9 cellular contexts compared by ENCODE assay signal in the genomic region with DNA sequence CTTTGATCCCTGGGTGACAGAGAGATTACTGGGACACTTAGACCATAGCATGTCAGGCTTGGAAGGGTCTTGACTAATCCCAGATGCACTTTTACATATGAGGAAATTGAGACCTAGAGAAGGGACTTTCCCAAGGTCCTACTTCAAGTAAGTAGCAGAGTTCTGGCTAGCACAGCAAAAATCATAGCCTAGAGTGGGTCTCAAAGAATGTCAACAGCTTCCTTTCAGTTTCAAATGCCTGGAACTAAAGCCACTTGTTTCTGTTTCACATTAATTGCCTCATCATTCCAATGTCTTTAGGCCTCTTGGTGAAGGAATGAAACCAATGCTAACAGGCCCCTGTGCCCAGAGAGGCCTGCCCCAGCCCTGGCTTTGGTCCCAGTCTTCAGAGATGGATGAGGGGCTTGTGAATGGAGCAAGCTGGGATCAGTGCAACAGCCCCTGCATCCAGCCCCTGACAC. TPM values are rescaled to one million over a fixed set of nuclear protein-coding genes. Genes with fewer than 3 reads are reported as not detected.
DNase-seq lines count a peak whose midpoint lies in the region; ATAC-seq and TF ChIP-seq lines count a peak whose summit lies in the region.
"Had no signal": no experiment of that assay in that cellular context is flagged by ENCODE, and none has a peak within 500 bp of the region (broad histone marks: within the 10 kb centered on the region; RNA-seq: fewer than 3 reads in every experiment).

No MANE protein-coding gene starts in this region.

- no peaks in the 10 kb centered on the region for H3K27me3 ChIP-seq in muscle layer of colon (ENCODE audit: control insufficient read depth in 1 of 2, insufficient read depth in 2 of 2, low read length in 2 of 2)

- H3K9me3 ChIP-seq in muscle layer of colon (ENCODE audit: low read length), result no peaks in the 10 kb centered on the region

- no peak overlapping the region for H3K4me3 Mint-ChIP-seq in Calu3 (ENCODE audit: low read depth, unreplicated experiment)
- H3K4me3 Mint-ChIP-seq in activated naive CD8-positive, alpha-beta T cell treated with anti-CD3 and anti-CD28 coated beads, Interleukin-2, amount 50 U/mL, for 24 hours, result no peak overlapping the region

- H3K27ac Mint-ChIP-seq in Calu3 (ENCODE audit: unreplicated experiment), result no peak overlapping the region
- H3K27ac Mint-ChIP-seq in activated naive CD8-positive, alpha-beta T cell treated with anti-CD3 and anti-CD28 coated beads, Interleukin-2, amount 50 U/mL, for 24 hours, result no peak overlapping the region

- TF ChIP-seq CTCF in Calu3 (IDR thresholded peaks at IDR 0.05; ENCODE audit: unreplicated experiment), result no peak

- H3K36me3 Mint-ChIP-seq in Calu3 (ENCODE audit: insufficient read depth, unreplicated experiment), result no peaks in the 10 kb centered on the region
- no peaks in the 10 kb centered on the region for H3K36me3 Mint-ChIP-seq in activated naive CD8-positive, alpha-beta T cell treated with anti-CD3 and anti-CD28 coated beads, Interleukin-2, amount 50 U/mL, for 24 hours (ENCODE audit: low read depth)

- intact Hi-C loops in Calu3 (cut with micrococcal nuclease; ENCODE audit: unreplicated experiment), result no loop called here

- peak overlapping the region; percentile 42 for H3K27ac ChIP-seq in muscle layer of colon (ENCODE audit: low read depth, low read length)

- H3K36me3 ChIP-seq in muscle layer of colon (ENCODE audit: insufficient read depth, low read length), result no peaks in the 10 kb centered on the region

- H3K9me3 Mint-ChIP-seq in Calu3 (ENCODE audit: low read depth, unreplicated experiment), result no peaks in the 10 kb centered on the region
- no peaks in the 10 kb centered on the region for H3K9me3 Mint-ChIP-seq in activated naive CD8-positive, alpha-beta T cell treated with anti-CD3 and anti-CD28 coated beads, Interleukin-2, amount 50 U/mL, for 24 hours

- no TSS peak for BruUV-seq in Calu3 (replicated peaks; lab: Mats Ljungman, UMichigan)

- ATAC-seq in HG02852 (IDR thresholded peaks at IDR 0.05; ENCODE audit: unreplicated experiment) (peak; percentile 58), GM19328 (IDR thresholded peaks at IDR 0.05; ENCODE audit: unreplicated experiment) (no peak)
- peak; percentile 50 for ATAC-seq in activated naive CD8-positive, alpha-beta T cell treated with anti-CD3 and anti-CD28 coated beads, Interleukin-2, amount 50 U/mL, for 24 hours

- H3K4me1 ChIP-seq in muscle layer of colon (ENCODE audit: insufficient read depth, low read length), result peaks cover 29% of the 10 kb centered on the region

- no peak overlapping the region for H3K9ac ChIP-seq in muscle layer of colon (ENCODE audit: low read length)

- no peak overlapping the region for H3K4me3 ChIP-seq in muscle layer of colon (ENCODE audit: low read depth in 1 of 2, low read length in 2 of 2)

- H3K4me1 Mint-ChIP-seq in Calu3 (ENCODE audit: low read depth, unreplicated experiment), result peaks cover 9% of the 10 kb centered on the region
- peaks cover 31% of the 10 kb centered on the region for H3K4me1 Mint-ChIP-seq in activated naive CD8-positive, alpha-beta T cell treated with anti-CD3 and anti-CD28 coated beads, Interleukin-2, amount 50 U/mL, for 24 hours

- DNase-seq in Calu3, result peak; percentile 12
- no peak for DNase-seq in activated naive CD8-positive, alpha-beta T cell treated with anti-CD3 and anti-CD28 coated beads, Interleukin-2, amount 50 U/mL, for 24 hours
- no peak for DNase-seq in NCI-H146 (lab: John Stamatoyannopoulos, UW)
- no peak for DNase-seq in NCI-H2107 treated with DMSO at 0.1 percent for 48 hours (lab: John Stamatoyannopoulos, UW; ENCODE audit: unreplicated experiment)
- no peak for DNase-seq in mesenteric fat pad (ENCODE audit: low spot score)
- DNase-seq: activated CD4-positive, alpha-beta T cell treated with anti-CD3 and anti-CD28 coated beads, Interleukin-2, amount 50 U/mL, for 4 hours had no signal

- CTCF ChIA-PET in Calu3 (lab: Charles Lee), result interaction anchor here (1.3 kb wide), 1 partner anchor 158 kb away, joined by 3 read pairs; no protein-coding TSS in a partner anchor

- H3K27me3 Mint-ChIP-seq in Calu3 (ENCODE audit: unreplicated experiment), result peaks cover 29% of the 10 kb centered on the region
- peaks cover 9% of the 10 kb centered on the region for H3K27me3 Mint-ChIP-seq in activated naive CD8-positive, alpha-beta T cell treated with anti-CD3 and anti-CD28 coated beads, Interleukin-2, amount 50 U/mL, for 24 hours

RNA-seq across cellular contexts. Expression of gene ATF3, which starts 26.6 kb away (rescaled TPM):
- total RNA-seq in Calu3 (2022), result 11.1 and 13.0 TPM in 2 replicates
- total RNA-seq in mesenteric fat pad, result 113 TPM
